In genomic region chr17:8185580-8186445, GRCh38 we compare ENCODE assay signal across 1 cellular context.
TF ChIP-seq lines count a peak whose summit lies in the region.

No MANE protein-coding gene starts in this region.

TF ChIP-seq in endothelial cell of umbilical vein, 7 proteins besides CTCF, POLR2A, EP300 and RAD21:
- no peak for TF ChIP-seq FOS (IDR thresholded peaks at IDR 0.05; ENCODE audit: borderline replicate concordance, insufficient read depth, low read length)
- no peak for TF ChIP-seq EZH2 (IDR thresholded peaks at IDR 0.05; ENCODE audit: borderline replicate concordance, low read depth, low read length, severe bottlenecking)
